In genomic region chr10:35924726-35925125, GRCh38 we compare ENCODE assay signal across 12 cellular contexts.
"Had no signal": no experiment of that assay in that cellular context is flagged by ENCODE, and none has a peak within 500 bp of the region (broad histone marks: within the 10 kb centered on the region; RNA-seq: fewer than 3 reads in every experiment).

No MANE protein-coding gene starts in this region.

- ATAC-seq: activated CD4-positive, CD25-positive, alpha-beta regulatory T cell treated with anti-CD3 and anti-CD28 coated beads, Interleukin-2, amount 50 U/mL, for 24 hours; stimulated activated effector memory CD8-positive, alpha-beta T cell treated with anti-CD3 and anti-CD28 coated beads, Interleukin-12 subunit alpha, Interleukin-12 subunit beta, amount 100 ng/mL, for 72 hours had no signal

- H3K9me3 ChIP-seq: thoracic aorta had no signal

- DNase-seq: activated naive CD4-positive, alpha-beta T cell; activated naive CD8-positive, alpha-beta T cell treated with anti-CD3 and anti-CD28 coated beads, Interleukin-2, amount 10 ng/mL, durations not matched to agents 7 days and 5 days; cerebellar nuclear complex; effector memory CD4-positive, alpha-beta T cell; head of caudate nucleus; retina had no signal

- H3K4me1 Mint-ChIP-seq: activated naive CD8-positive, alpha-beta T cell treated with anti-CD3 and anti-CD28 coated beads, Interleukin-2, amount 10 ng/mL, durations not matched to agents 7 days and 5 days; stimulated activated effector memory CD8-positive, alpha-beta T cell treated with anti-CD3 and anti-CD28 coated beads, Interleukin-12 subunit alpha, Interleukin-12 subunit beta, amount 100 ng/mL, for 72 hours had no signal

- H3K4me3 Mint-ChIP-seq: activated naive CD8-positive, alpha-beta T cell treated with anti-CD3 and anti-CD28 coated beads, Interleukin-2, amount 10 ng/mL, durations not matched to agents 7 days and 5 days; activated T-helper 1 cell treated with anti-CD3 and anti-CD28 coated beads, Interleukin-12 subunit alpha, Interleukin-12 subunit beta, Interleukin-2, Interleukin-4 antibody, amounts not matched to agents 30 ng/mL and 10 ng/mL and 1 ng/mL, durations not matched to agents 14 hours and 24 hours and 36 hours; dendritic cell treated with granulocyte-macrophage colony-stimulating factor and Interleukin-4, amounts not matched to agents 40 ng/mL and 50 ng/mL, for 4 days; stimulated activated effector memory CD8-positive, alpha-beta T cell treated with anti-CD3 and anti-CD28 coated beads, Interleukin-12 subunit alpha, Interleukin-12 subunit beta, amount 100 ng/mL, for 72 hours had no signal

- H3K36me3 ChIP-seq: thoracic aorta had no signal

- H3K27ac Mint-ChIP-seq: activated naive CD8-positive, alpha-beta T cell treated with anti-CD3 and anti-CD28 coated beads, Interleukin-2, amount 10 ng/mL, durations not matched to agents 7 days and 5 days; activated T-helper 1 cell treated with anti-CD3 and anti-CD28 coated beads, Interleukin-12 subunit alpha, Interleukin-12 subunit beta, Interleukin-2, Interleukin-4 antibody, amounts not matched to agents 30 ng/mL and 10 ng/mL and 1 ng/mL, durations not matched to agents 14 hours and 24 hours and 36 hours; dendritic cell treated with granulocyte-macrophage colony-stimulating factor and Interleukin-4, amounts not matched to agents 40 ng/mL and 50 ng/mL, for 4 days; stimulated activated effector memory CD8-positive, alpha-beta T cell treated with anti-CD3 and anti-CD28 coated beads, Interleukin-12 subunit alpha, Interleukin-12 subunit beta, amount 100 ng/mL, for 72 hours had no signal

- H3K4me3 ChIP-seq: thoracic aorta had no signal

- H3K27me3 Mint-ChIP-seq: activated naive CD8-positive, alpha-beta T cell treated with anti-CD3 and anti-CD28 coated beads, Interleukin-2, amount 10 ng/mL, durations not matched to agents 7 days and 5 days; dendritic cell treated with granulocyte-macrophage colony-stimulating factor and Interleukin-4, amounts not matched to agents 40 ng/mL and 50 ng/mL, for 4 days had no signal

- H3K9me3 Mint-ChIP-seq: activated naive CD8-positive, alpha-beta T cell treated with anti-CD3 and anti-CD28 coated beads, Interleukin-2, amount 10 ng/mL, durations not matched to agents 7 days and 5 days; activated T-helper 1 cell treated with anti-CD3 and anti-CD28 coated beads, Interleukin-12 subunit alpha, Interleukin-12 subunit beta, Interleukin-2, Interleukin-4 antibody, amounts not matched to agents 30 ng/mL and 10 ng/mL and 1 ng/mL, durations not matched to agents 14 hours and 24 hours and 36 hours; dendritic cell treated with granulocyte-macrophage colony-stimulating factor and Interleukin-4, amounts not matched to agents 40 ng/mL and 50 ng/mL, for 4 days had no signal

- H3K27ac ChIP-seq: thoracic aorta had no signal

- FAIRE-seq: frontal cortex had no signal

- H3K36me3 Mint-ChIP-seq: activated naive CD8-positive, alpha-beta T cell treated with anti-CD3 and anti-CD28 coated beads, Interleukin-2, amount 10 ng/mL, durations not matched to agents 7 days and 5 days; stimulated activated effector memory CD8-positive, alpha-beta T cell treated with anti-CD3 and anti-CD28 coated beads, Interleukin-12 subunit alpha, Interleukin-12 subunit beta, amount 100 ng/mL, for 72 hours had no signal
